12 cellular contexts compared by ENCODE assay signal in genomic region chr6:47741807-47742206, GRCh38. TPM values are rescaled to one million over a fixed set of nuclear protein-coding genes. Genes with fewer than 3 reads are reported as not detected.
A peak's percentile ranks its signal among the peaks of the same experiment; 100 is the strongest.
DNase-seq lines count a peak whose midpoint lies in the region; ATAC-seq and TF ChIP-seq lines count a peak whose summit lies in the region.
"Had no signal": no experiment of that assay in that cellular context is flagged by ENCODE, and none has a peak within 500 bp of the region (broad histone marks: within the 10 kb centered on the region; RNA-seq: fewer than 3 reads in every experiment).

No MANE protein-coding gene starts in this region.

- H3F3A ChIP-seq in PC-3 (ENCODE audit: low read length, unreplicated experiment), result peaks cover 5% of the 10 kb centered on the region

- peak overlapping the region; percentile 72 for H3K9ac ChIP-seq in PC-3 (ENCODE audit: low read length)

- POLR2A ChIA-PET in PC-3 (lab: Charles Lee; ENCODE audit: unreplicated experiment), result no interaction called here

- H3K79me2 ChIP-seq in PC-3 (ENCODE audit: low read length), result no peaks in the 10 kb centered on the region

- H3K4me3 ChIP-seq in PC-3 (ENCODE audit: low read length), result 0 out of 2 replicates have a peak overlapping the region, but pooled peaks have one; percentile 15
- no peak overlapping the region for H3K4me3 ChIP-seq in heart right ventricle
- H3K4me3 ChIP-seq in WERI-Rb-1 (ENCODE audit: low read depth, low read length), result no peak overlapping the region
- H3K4me3 ChIP-seq: HAP-1 had no signal

- H3K27ac ChIP-seq in PC-3 (ENCODE audit: low read length) (peak overlapping the region; percentile 96), heart right ventricle (peak overlapping the region in 6 of 10 donors; percentile 39 to 72 (median 65)), WERI-Rb-1 (no peak overlapping the region)

- ATAC-seq in GM21367 (IDR thresholded peaks at IDR 0.05; ENCODE audit: unreplicated experiment) (peak; percentile 63), PC-3 (peak; percentile 86), heart right ventricle (peak; percentile 82 to 99 (median 96)), HG03521 (IDR thresholded peaks at IDR 0.05; ENCODE audit: unreplicated experiment) (no peak)

- H3K4me2 ChIP-seq in PC-3 (ENCODE audit: low read length), result peak overlapping the region; percentile 65

- no peak for TF ChIP-seq CTCF in PC-3 (conservative IDR thresholded peaks at IDR 0.05; ENCODE audit: low read depth, low read length)
- no peak for TF ChIP-seq CTCF in heart right ventricle (IDR thresholded peaks at IDR 0.05)
- no peak for TF ChIP-seq CTCF in WERI-Rb-1 (IDR thresholded peaks at IDR 0.05; ENCODE audit: low read depth, low read length)

- WGBS in heart right ventricle, 2 donors, result 29 to 49% methylated on average over 2 of the region's 2 CpGs

- DNase-seq in AG20443 (ENCODE audit: low spot score), result peak; percentile 16
- peak; percentile 97 for DNase-seq in PC-3
- peak in 1 of 2 donors; percentile 37 for DNase-seq in heart right ventricle
- DNase-seq in WERI-Rb-1, result no peak
- no peak for DNase-seq in foreskin melanocyte
- no peak for DNase-seq in mesenteric fat pad (ENCODE audit: low spot score)
- DNase-seq: activated CD4-positive, alpha-beta T cell treated with anti-CD3 and anti-CD28 coated beads, Interleukin-2, amount 10 ng/mL, durations not matched to agents 24 days and 14 days; MV-4-11 had no signal

- H3K4me1 ChIP-seq in PC-3 (ENCODE audit: insufficient read depth, low read length) (peaks cover 45% of the 10 kb centered on the region), heart right ventricle (peaks cover 0 to 13% (median 9%) of the 10 kb centered on the region in 9 donors)

- no peak overlapping the region for H2AFZ ChIP-seq in PC-3 (ENCODE audit: low read length)

- H3K9me3 ChIP-seq in PC-3 (ENCODE audit: low read length), result no peaks in the 10 kb centered on the region
- peaks cover 0 to 17% (median 0%) of the 10 kb centered on the region in 11 donors for H3K9me3 ChIP-seq in heart right ventricle
- peaks cover 4% of the 10 kb centered on the region for H3K9me3 ChIP-seq in WERI-Rb-1 (ENCODE audit: severe bottlenecking)
- H3K9me3 ChIP-seq: HAP-1 had no signal

- no peaks in the 10 kb centered on the region for H3K36me3 ChIP-seq in PC-3 (ENCODE audit: low read depth, low read length)
- no peaks in the 10 kb centered on the region for H3K36me3 ChIP-seq in heart right ventricle
- no peaks in the 10 kb centered on the region for H3K36me3 ChIP-seq in WERI-Rb-1
- H3K36me3 ChIP-seq: HAP-1 had no signal

- H3K9me2 ChIP-seq in PC-3 (replicated peaks; ENCODE audit: low read length), result no peaks in the 10 kb centered on the region

- H3K27me3 ChIP-seq in PC-3 (ENCODE audit: low read length) (no peaks in the 10 kb centered on the region), heart right ventricle (no peaks in the 10 kb centered on the region), WERI-Rb-1 (ENCODE audit: insufficient read depth, low read depth, severe bottlenecking) (no peaks in the 10 kb centered on the region)

- no TSS peak for BruUV-seq in PC-3 (replicated peaks; lab: Mats Ljungman, UMichigan)

- CTCF ChIA-PET in PC-3 (lab: Charles Lee), result no interaction called here

- intact Hi-C loops in PC-3 (cut with micrococcal nuclease), result loop anchor here (1.0 kb wide), 1 partner anchor 39 kb away; no protein-coding TSS in a partner anchor
- intact Hi-C loops in heart right ventricle (cut with DNase I), result loop anchor here in 2 of 10 donors (5.0 kb wide), 2 partner anchors 90 to 95 kb away; no protein-coding TSS in a partner anchor

- no peaks in the 10 kb centered on the region for H4K20me1 ChIP-seq in PC-3 (ENCODE audit: low read length)

RNA-seq across cellular contexts. Expression of gene OPN5, which starts 40.0 kb away (rescaled TPM):
- total RNA-seq in PC-3 (2014; rRNA removed) (not detected in 2 replicates), heart right ventricle (1 to 10 TPM in 1 of 10 donors, under 1 TPM in 6, not detected in 3; 0.15 to 1.1 (median 0.38) TPM), mesenteric fat pad (not detected)
- polyA plus RNA-seq in heart right ventricle, result under 1 TPM; 0.15 to 0.35 TPM
- total RNA-seq: activated CD4-positive, alpha-beta T cell treated with anti-CD3 and anti-CD28 coated beads, Interleukin-2, amount 10 ng/mL, durations not matched to agents 24 days and 14 days had no signal

RNA-seq across cellular contexts. Expression of gene ADGRF4, which starts 43.4 kb away (rescaled TPM):
- total RNA-seq in PC-3 (2014; rRNA removed) (3.4 and 4.2 TPM in 2 replicates), heart right ventricle (under 1 TPM in 4 of 10 donors, not detected in 6; 0.07 to 0.74 (median 0.40) TPM), mesenteric fat pad (not detected)
- polyA plus RNA-seq in heart right ventricle, result under 1 TPM in 1 of 2 donors, not detected in 1; 0.01 TPM
- total RNA-seq: activated CD4-positive, alpha-beta T cell treated with anti-CD3 and anti-CD28 coated beads, Interleukin-2, amount 10 ng/mL, durations not matched to agents 24 days and 14 days had no signal
- polyA plus RNA-seq: neural cell had no signal

Comparison
In these comparisons a context has a peak if more than half of its experiments do, and no peak if none do; other contexts are left out.
1. DNase-seq: peak in AG20443 (single experiment) and PC-3 (single experiment); none in WERI-Rb-1 (single experiment), foreskin melanocyte (single experiment) and mesenteric fat pad (single experiment).